ENCODE assay signal across 27 cellular contexts in the genomic region with DNA sequence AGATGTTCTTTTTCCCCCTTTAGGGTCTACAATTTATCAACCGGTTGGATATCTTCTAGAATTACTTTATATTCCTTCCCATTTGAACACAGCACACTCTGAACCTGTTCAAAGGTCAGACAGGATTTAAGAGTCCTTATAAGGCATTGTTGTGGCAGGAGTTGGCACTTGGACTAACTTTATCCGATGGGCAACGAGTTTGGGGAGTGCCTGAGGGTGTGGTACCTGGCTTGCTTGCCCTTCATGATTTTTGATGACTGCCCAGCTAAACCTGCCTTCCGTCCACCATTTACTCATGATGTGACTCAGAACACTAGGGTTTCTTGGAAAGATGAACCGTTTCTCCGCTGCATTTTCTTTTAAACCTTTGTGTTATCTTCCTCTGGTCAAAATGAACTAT.
A peak's percentile ranks its signal among the peaks of the same experiment; 100 is the strongest.
DNase-seq lines count a peak whose midpoint lies in the region; ATAC-seq, FAIRE-seq and TF ChIP-seq lines count a peak whose summit lies in the region.
"Had no signal": no experiment of that assay in that cellular context is flagged by ENCODE, and none has a peak within 500 bp of the region (broad histone marks: within the 10 kb centered on the region; RNA-seq: fewer than 3 reads in every experiment).

No MANE protein-coding gene starts in this region.

- H3K27me3 ChIP-seq in HepG2 (ENCODE audit: control insufficient read depth in 1 of 2, insufficient read depth in 2 of 2, low read length in 2 of 2) (no peaks in the 10 kb centered on the region), right lobe of liver (no peaks in the 10 kb centered on the region)
- H3K27me3 ChIP-seq: neural progenitor cell had no signal

- TF ChIP-seq CTCF in HepG2 (CRISPR knock-in tag; IDR thresholded peaks at IDR 0.05) (no peak), right lobe of liver (IDR thresholded peaks at IDR 0.05) (no peak), nephron progenitor cell (IDR thresholded peaks at IDR 0.05) (no peak)

- no peak overlapping the region for H2AFZ ChIP-seq in HepG2 (ENCODE audit: low read length)
- H2AFZ ChIP-seq: GM23338, neural progenitor cell had no signal

- TF ChIP-seq POLR2A in HepG2 (IDR thresholded peaks at IDR 0.05; ENCODE audit: insufficient read depth in 1 of 2, low read depth in 2 of 2, low read length in 2 of 2), result no peak
- no peak for TF ChIP-seq POLR2A in right lobe of liver (IDR thresholded peaks at IDR 0.05)

- peaks cover 15% of the 10 kb centered on the region for H3K4me1 Mint-ChIP-seq in nephron progenitor cell
- H3K4me1 Mint-ChIP-seq: B cell; CD8-positive, alpha-beta memory T cell; neural progenitor cell had no signal

- H3K27ac ChIP-seq in HepG2 (ENCODE audit: extremely low read length, insufficient read depth, low read length) (no peak overlapping the region), right lobe of liver (no peak overlapping the region)
- H3K27ac ChIP-seq: neural progenitor cell had no signal

- BruUV-seq in HepG2 (replicated peaks; lab: Mats Ljungman, UMichigan), result no TSS peak

- FAIRE-seq in HepG2 (lab: Jason Lieb, UNC), result no peak
- FAIRE-seq: frontal cortex, G401.6 had no signal

- no peak for TF ChIP-seq RAD21 in HepG2 (CRISPR knock-in tag; IDR thresholded peaks at IDR 0.05)

- WGBS in HepG2 (ENCODE audit: low lambda C conversion rate), result 98% methylated on average over 6 of the region's 6 CpGs
- WGBS in right lobe of liver (ENCODE audit: insufficient coverage, low coverage, low lambda C conversion rate, missing lambda C conversion rate), result 94% methylated on average over 6 of the region's 6 CpGs

- no peak overlapping the region for H3K27ac Mint-ChIP-seq in nephron progenitor cell
- H3K27ac Mint-ChIP-seq: B cell; CD8-positive, alpha-beta memory T cell; GM23338; neural progenitor cell; WTC11 had no signal

- peaks cover 4% of the 10 kb centered on the region for H3K36me3 Mint-ChIP-seq in nephron progenitor cell (ENCODE audit: low read depth)
- H3K36me3 Mint-ChIP-seq: neural progenitor cell, WTC11 had no signal

- DNase-seq in HepG2 (ENCODE audit: low spot score) (no peak), right lobe of liver (no peak), T47D (ENCODE audit: low read depth in 1 of 2, low spot score in 1 of 2) (peak; percentile 11 to 66), mucosa of gallbladder (ENCODE audit: low spot score) (peak; percentile 73), nephron progenitor cell (no peak), NCI-H1092 treated with DMSO at 0.1 percent for 48 hours (lab: John Stamatoyannopoulos, UW) (no peak), NCI-H2196 treated with DMSO at 0.1 percent for 48 hours (lab: John Stamatoyannopoulos, UW; ENCODE audit: unreplicated experiment) (no peak)
- no peak for DNase-seq in activated CD8-positive, alpha-beta memory T cell treated with anti-CD3 and anti-CD28 coated beads for 24 hours
- DNase-seq: activated naive CD4-positive, alpha-beta T cell treated with anti-CD3 and anti-CD28 coated beads, Interleukin-2, amount 50 U/mL, for 16 hours; amygdala; CD8-positive, alpha-beta memory T cell; cerebellar nuclear complex; DMS53; HFFc6; hypothalamus; KG1; left ventricle myocardium superior; NCI-H1694 treated with DMSO at 0.1 percent for 48 hours; NCI-H2171 treated with DMSO at 0.1 percent for 48 hours; NCI-H69; stimulated activated CD4-positive, alpha-beta T cell treated with anti-CD3 and anti-CD28 coated beads, Interleukin-1b, Interleukin-23, amount 100 ng/mL, for 48 hours had no signal

- H3K27me3 Mint-ChIP-seq in nephron progenitor cell (ENCODE audit: low read depth, poor library complexity), result peaks cover 6% of the 10 kb centered on the region
- H3K27me3 Mint-ChIP-seq: B cell had no signal

- TF ChIP-seq EP300 in HepG2 (IDR thresholded peaks at IDR 0.05; ENCODE audit: low read depth in 2 of 2, low read length in 2 of 2) (no peak), HepG2 (CRISPR knock-in tag; IDR thresholded peaks at IDR 0.05; ENCODE audit: borderline replicate concordance) (no peak)

- H3K4me3 ChIP-seq in HepG2 (replicated peaks in 1 of 3; ENCODE audit: insufficient read depth in 1 of 3, low read depth in 2 of 3, low read length in 3 of 3), result no peak overlapping the region
- no peak overlapping the region for H3K4me3 ChIP-seq in right lobe of liver
- H3K4me3 ChIP-seq: GM23338, neural progenitor cell had no signal

- CTCF ChIA-PET in HepG2 (lab: Yijun Ruan, JAX; ENCODE audit: low intra/inter-chr PET ratio, low total read pairs), result no interaction called here

- intact Hi-C loops in HepG2 (cut with micrococcal nuclease; ENCODE audit: unreplicated experiment), result no loop called here
- intact Hi-C loops in right lobe of liver (cut with DNase I), result no loop called here

- ATAC-seq in HepG2 (no peak), right lobe of liver (no peak)
- ATAC-seq: GM23338, left ventricle myocardium superior, WTC11 had no signal

- H3K4me1 ChIP-seq in HepG2 (ENCODE audit: insufficient read depth, low read length) (no peaks in the 10 kb centered on the region), right lobe of liver (no peaks in the 10 kb centered on the region)
- H3K4me1 ChIP-seq: neural progenitor cell had no signal

- in situ Hi-C loops in HepG2 (cut with HindIII; ENCODE audit: extremely low pct_ligation_motif_present, low pct_unique_long_range_greater_than_20kb), result no loop called here
- in situ Hi-C loops in T47D (cut with HindIII; ENCODE audit: low pct_unique_long_range_greater_than_20kb, low sequenced_read_pairs), result no loop called here

- H3K4me2 ChIP-seq in HepG2 (ENCODE audit: low read depth, low read length), result no peak overlapping the region
- H3K4me2 ChIP-seq: GM23338, neural progenitor cell had no signal

- POLR2A ChIA-PET in HepG2 (lab: Yijun Ruan, JAX), result no interaction called here

- H3K36me3 ChIP-seq in HepG2 (replicated peaks in 1 of 2; ENCODE audit: control insufficient read depth in 1 of 2, insufficient read depth in 2 of 2, low read length in 2 of 2) (peaks cover 4 to 14% of the 10 kb centered on the region in 2 experiments; a peak in 4 of 5 replicates), right lobe of liver (no peaks in the 10 kb centered on the region)
- H3K36me3 ChIP-seq: neural progenitor cell had no signal

- no peaks in the 10 kb centered on the region for H3K9me3 ChIP-seq in HepG2 (ENCODE audit: low read length)
- H3K9me3 ChIP-seq in right lobe of liver, result no peaks in the 10 kb centered on the region

- no peak overlapping the region for H3K9ac ChIP-seq in HepG2 (ENCODE audit: insufficient read depth, low read depth, low read length)
- H3K9ac ChIP-seq: neural progenitor cell had no signal

- no peaks in the 10 kb centered on the region for H3K79me2 ChIP-seq in HepG2 (ENCODE audit: insufficient read depth, low read length)

- H3K4me3 Mint-ChIP-seq in nephron progenitor cell, result no peak overlapping the region
- H3K4me3 Mint-ChIP-seq: B cell; CD8-positive, alpha-beta memory T cell; GM23338; HFFc6; neural progenitor cell; WTC11 had no signal

- H4K20me1 ChIP-seq in HepG2 (ENCODE audit: insufficient read depth, low read length), result 0 out of 2 replicates have a peak, but pooled peaks cover 2% of the 10 kb centered on the region

- no peaks in the 10 kb centered on the region for H3K9me3 Mint-ChIP-seq in nephron progenitor cell
- H3K9me3 Mint-ChIP-seq: GM23338, HFFc6, neural progenitor cell, WTC11 had no signal

TF ChIP-seq in HepG2, 621 proteins besides CTCF, POLR2A, EP300 and RAD21:
- TF ChIP-seq SRF (IDR thresholded peaks at IDR 0.05; ENCODE audit: low read depth, low read length) (peak; percentile 54; the same call in 1 of the 2 replicates), ZNF607 (CRISPR knock-in tag; IDR thresholded peaks at IDR 0.05; ENCODE audit: borderline replicate concordance) (no peak)

Comparison
In these comparisons a context has a peak if more than half of its experiments do, and no peak if none do; other contexts are left out.
1. DNase-seq: peak in T47D (2 of 2) and mucosa of gallbladder (single experiment); none in HepG2 (single experiment), right lobe of liver (0 of 3), nephron progenitor cell (single experiment), NCI-H1092 treated with DMSO at 0.1 percent for 48 hours (single experiment), activated CD8-positive, alpha-beta memory T cell treated with anti-CD3 and anti-CD28 coated beads for 24 hours (single experiment) and NCI-H2196 treated with DMSO at 0.1 percent for 48 hours (single experiment).